Comparison of ENCODE assay signal across 16 cellular contexts in genomic region chr19:35294328-35294727, GRCh38. TPM values are rescaled to one million over a fixed set of nuclear protein-coding genes. Genes with fewer than 3 reads are reported as not detected.
DNase-seq lines count a peak whose midpoint lies in the region; ATAC-seq and TF ChIP-seq lines count a peak whose summit lies in the region.
"Had no signal": no experiment of that assay in that cellular context is flagged by ENCODE, and none has a peak within 500 bp of the region (broad histone marks: within the 10 kb centered on the region; RNA-seq: fewer than 3 reads in every experiment).

No MANE protein-coding gene starts in this region.

- intact Hi-C loops in Right ventricle myocardium inferior (cut with DNase I), result no loop called here
- intact Hi-C loops in left ventricle myocardium superior (cut with micrococcal nuclease), result no loop called here

- DNase-seq in Right ventricle myocardium inferior (ENCODE audit: missing footprints) (peak; percentile 14), left ventricle myocardium superior (no peak), NCI-H69 (lab: John Stamatoyannopoulos, UW) (peak; percentile 66), choroid plexus epithelial cell (ENCODE audit: low read depth) (peak; percentile 13)
- DNase-seq: ACHN; AML-193; COR-L47; NCI-H1930; NCI-H2171 treated with DMSO at 0.1 percent for 48 hours; NCI-H510A; NK-92 treated with Interleukin-12 subunit alpha and Interleukin-12 subunit beta, amount 100 ng/mL, for 24 hours had no signal

- TF ChIP-seq CTCF in choroid plexus epithelial cell (conservative IDR thresholded peaks at IDR 0.05; ENCODE audit: low read depth, low read length), result no peak

- ATAC-seq in Right ventricle myocardium inferior (no peak), left ventricle myocardium superior (no peak), HG02610 (IDR thresholded peaks at IDR 0.05; ENCODE audit: unreplicated experiment) (no peak), GM19452 (IDR thresholded peaks at IDR 0.05; ENCODE audit: unreplicated experiment) (no peak), HG02938 (IDR thresholded peaks at IDR 0.05; ENCODE audit: unreplicated experiment) (no peak)

- H3K4me3 ChIP-seq in choroid plexus epithelial cell (ENCODE audit: low read depth, low read length), result no peak overlapping the region
- H3K4me3 ChIP-seq: HAP-1 had no signal

RNA-seq across cellular contexts. Expression of gene MAG, which starts 2.4 kb away (rescaled TPM):
- not detected for total RNA-seq in Right ventricle myocardium inferior
- total RNA-seq in left ventricle myocardium superior, result not detected
- total RNA-seq: SK-MEL-5 had no signal

RNA-seq across cellular contexts. Expression of gene HAMP, which starts 12.0 kb away (rescaled TPM):
- not detected for total RNA-seq in Right ventricle myocardium inferior
- total RNA-seq in left ventricle myocardium superior, result not detected
- total RNA-seq: SK-MEL-5 had no signal

RNA-seq across cellular contexts. Expression of gene USF2, which starts 25.6 kb away (rescaled TPM):
- total RNA-seq in Right ventricle myocardium inferior, result 151 TPM
- total RNA-seq in left ventricle myocardium superior, result 170 TPM

RNA-seq across cellular contexts. Expression of gene CD22, which starts 34.7 kb away (rescaled TPM):
- total RNA-seq in Right ventricle myocardium inferior (0.19 TPM), left ventricle myocardium superior (0.52 TPM)

RNA-seq across cellular contexts. Expression of gene LSR, which starts 45.5 kb away (rescaled TPM):
- total RNA-seq in Right ventricle myocardium inferior (6.8 TPM), left ventricle myocardium superior (6.1 TPM)
